ENCODE assay signal across 8 cellular contexts in genomic region chr6:4351857-4352669, GRCh38.
DNase-seq lines count a peak whose midpoint lies in the region; ATAC-seq and TF ChIP-seq lines count a peak whose summit lies in the region.

No MANE protein-coding gene starts in this region.

- ATAC-seq in HG03108 (IDR thresholded peaks at IDR 0.05; ENCODE audit: unreplicated experiment) (no peak), GM18861 (IDR thresholded peaks at IDR 0.05; ENCODE audit: unreplicated experiment) (no peak)

- peaks cover 0 to 20% (median 16%) of the 10 kb centered on the region in 4 donors for H3K4me1 ChIP-seq in tibial artery

- intact Hi-C loops in lower leg skin (cut with DNase I; ENCODE audit: low total_unique reads) (no loop called here), tibial artery (cut with DNase I; ENCODE audit: low total_unique reads) (loop anchor here (5.0 to 10.0 kb wide), 3 partner anchors 263 to 1413 kb away; partner anchors contain the start of gene CDYL)

- no peaks in the 10 kb centered on the region for H3K27me3 ChIP-seq in MG63
- H3K27me3 ChIP-seq in tibial artery, result no peaks in the 10 kb centered on the region

- DNase-seq in MG63, result peak; percentile 87
- peak; percentile 91 for DNase-seq in choroid plexus epithelial cell (ENCODE audit: low read depth)
- peak; percentile 63 to 89 for DNase-seq in lower leg skin (ENCODE audit: low spot score in 2 of 2)
- peak; percentile 58 to 89 for DNase-seq in tibial artery
- DNase-seq in GM10248 (ENCODE audit: extremely low spot score), result no peak
- no peak for DNase-seq in activated gamma-delta T cell (lab: John Stamatoyannopoulos, UW)

- POLR2A ChIA-PET in GM10248 (lab: Yijun Ruan, JAX), result no interaction called here

- H3K36me3 ChIP-seq in MG63 (no peaks in the 10 kb centered on the region), tibial artery (no peaks in the 10 kb centered on the region)

- CTCF ChIA-PET in GM10248 (lab: Yijun Ruan, JAX), result no interaction called here

- TF ChIP-seq CTCF in choroid plexus epithelial cell (conservative IDR thresholded peaks at IDR 0.05; ENCODE audit: low read depth, low read length), result peak; percentile 15
- no peak for TF ChIP-seq CTCF in lower leg skin (IDR thresholded peaks at IDR 0.05)
- no peak for TF ChIP-seq CTCF in tibial artery (IDR thresholded peaks at IDR 0.05)
- TF ChIP-seq CTCF in GM10248 (IDR thresholded peaks at IDR 0.05; ENCODE audit: control extremely low read depth, extremely low read depth, low read depth, missing control alignments), result no peak

- H3K4me3 ChIP-seq in MG63 (peak overlapping the region; percentile 25), choroid plexus epithelial cell (ENCODE audit: low read depth, low read length) (peak overlapping the region; percentile 42), lower leg skin (ENCODE audit: low read depth, poor library complexity, severe bottlenecking) (no peak overlapping the region), tibial artery (peak overlapping the region; percentile 27 to 39)

- peak overlapping the region; percentile 66 to 67 for H3K27ac ChIP-seq in tibial artery

- no peaks in the 10 kb centered on the region for H3K9me3 ChIP-seq in MG63
- no peaks in the 10 kb centered on the region for H3K9me3 ChIP-seq in tibial artery

- WGBS in lower leg skin, 2 donors, result 21 to 26% methylated on average over 20 of the region's 20 CpGs

- TF ChIP-seq POLR2A in lower leg skin (IDR thresholded peaks at IDR 0.05), result no peak

Comparison
In these comparisons a context has a peak if more than half of its experiments do, and no peak if none do; other contexts are left out.
1. DNase-seq: peak in MG63 (single experiment), choroid plexus epithelial cell (single experiment), lower leg skin (2 of 2) and tibial artery (2 of 2); none in GM10248 (single experiment) and activated gamma-delta T cell (single experiment).